ENCODE assay signal across 10 cellular contexts in the genomic region with DNA sequence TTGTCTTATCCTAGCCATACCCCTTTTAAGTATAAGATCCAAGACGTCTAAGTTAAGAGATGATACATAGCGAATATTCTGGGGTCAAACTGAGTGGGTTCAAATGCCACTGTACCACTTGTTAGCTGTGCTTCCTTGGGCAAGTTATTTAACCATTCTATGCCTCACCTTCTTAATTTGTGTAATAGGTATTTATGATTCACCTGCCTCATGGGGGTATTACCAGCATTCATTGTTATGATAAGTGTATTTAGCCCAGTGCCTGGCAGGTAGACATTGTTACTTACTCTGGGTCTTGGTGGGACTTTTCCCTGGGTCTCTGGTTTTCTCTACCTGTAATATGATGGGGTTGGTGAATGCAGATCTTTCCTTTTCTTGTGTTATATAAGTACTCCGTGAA. TPM values are rescaled to one million over a fixed set of nuclear protein-coding genes. Genes with fewer than 3 reads are reported as not detected.
A peak's percentile ranks its signal among the peaks of the same experiment; 100 is the strongest.
DNase-seq lines count a peak whose midpoint lies in the region; ATAC-seq and TF ChIP-seq lines count a peak whose summit lies in the region.
"Had no signal": no experiment of that assay in that cellular context is flagged by ENCODE, and none has a peak within 500 bp of the region (broad histone marks: within the 10 kb centered on the region; RNA-seq: fewer than 3 reads in every experiment).

No MANE protein-coding gene starts in this region.

- H3K4me3 Mint-ChIP-seq in neural crest cell, result peak overlapping the region; percentile 95

- peaks cover 2% of the 10 kb centered on the region for H3K27me3 Mint-ChIP-seq in neural crest cell (ENCODE audit: low read depth)

- peak overlapping the region; percentile 29; the same call in 1 of the 2 replicates for H3K9ac ChIP-seq in DND-41 (ENCODE audit: low read depth, low read length)
- peak overlapping the region; percentile 64 for H3K9ac ChIP-seq in Loucy (ENCODE audit: low read depth, low read length, poor library complexity, severe bottlenecking)
- H3K9ac ChIP-seq: parathyroid adenoma had no signal

- H3K9me3 ChIP-seq in DND-41 (ENCODE audit: insufficient read depth, low read length, severe bottlenecking) (no peaks in the 10 kb centered on the region), Loucy (ENCODE audit: insufficient read depth, low read depth, low read length) (no peaks in the 10 kb centered on the region), gastroesophageal sphincter (no peaks in the 10 kb centered on the region)

- peaks cover 73% of the 10 kb centered on the region for H4K20me1 ChIP-seq in DND-41 (ENCODE audit: insufficient read depth, low read length)
- peaks cover 68% of the 10 kb centered on the region for H4K20me1 ChIP-seq in Loucy (ENCODE audit: insufficient read depth, low read length, poor library complexity, severe bottlenecking)

- no peak for ATAC-seq in DND-41 (ENCODE audit: insufficient read depth, low read depth)
- ATAC-seq in HG03432 (IDR thresholded peaks at IDR 0.05; ENCODE audit: unreplicated experiment), result no peak
- no peak for ATAC-seq in GM18858 (IDR thresholded peaks at IDR 0.05; ENCODE audit: unreplicated experiment)
- ATAC-seq in gastroesophageal sphincter, result no peak
- no peak for ATAC-seq in HG02623 (IDR thresholded peaks at IDR 0.05; ENCODE audit: unreplicated experiment)

- no peak overlapping the region for H3K27ac Mint-ChIP-seq in neural crest cell (ENCODE audit: unreplicated experiment)

- no peaks in the 10 kb centered on the region for H3K9me3 Mint-ChIP-seq in neural crest cell

- H3K4me1 Mint-ChIP-seq in neural crest cell, result peaks cover 61% of the 10 kb centered on the region

- 47 to 53% methylated on average over 3 of the region's 3 CpGs for WGBS in gastroesophageal sphincter (ENCODE audit: low coverage in 1 of 2), 2 donors

- TF ChIP-seq CTCF in DND-41 (IDR thresholded peaks at IDR 0.05; ENCODE audit: borderline replicate concordance, extremely low read depth, low read length, poor library complexity, severe bottlenecking) (no peak), Loucy (conservative IDR thresholded peaks at IDR 0.05; ENCODE audit: low read length) (no peak), coronary artery (IDR thresholded peaks at IDR 0.05) (no peak), neural crest cell (conservative IDR thresholded peaks at IDR 0.05) (no peak), gastroesophageal sphincter (IDR thresholded peaks at IDR 0.05) (no peak)

- no peaks in the 10 kb centered on the region for H3K27me3 ChIP-seq in DND-41 (ENCODE audit: insufficient read depth, low read length, poor library complexity)
- H3K27me3 ChIP-seq in Loucy (ENCODE audit: insufficient read depth, low read length, poor library complexity, severe bottlenecking), result peaks cover 4% of the 10 kb centered on the region
- no peaks in the 10 kb centered on the region for H3K27me3 ChIP-seq in gastroesophageal sphincter

- no peak overlapping the region for H3K27ac ChIP-seq in DND-41 (ENCODE audit: low read length)
- H3K27ac ChIP-seq in coronary artery, result no peak overlapping the region
- no peak overlapping the region for H3K27ac ChIP-seq in gastroesophageal sphincter
- H3K27ac ChIP-seq: parathyroid adenoma had no signal

- peaks cover 50% of the 10 kb centered on the region for H3K36me3 ChIP-seq in DND-41 (ENCODE audit: insufficient read depth, low read length)
- H3K36me3 ChIP-seq in Loucy (ENCODE audit: insufficient read depth, low read length), result no peaks in the 10 kb centered on the region
- no peaks in the 10 kb centered on the region for H3K36me3 ChIP-seq in gastroesophageal sphincter

- H2AFZ ChIP-seq in DND-41 (ENCODE audit: low read depth, low read length) (no peak overlapping the region), Loucy (ENCODE audit: low read length) (no peak overlapping the region)
- H2AFZ ChIP-seq: parathyroid adenoma had no signal

- no peak for TF ChIP-seq EP300 in gastroesophageal sphincter (IDR thresholded peaks at IDR 0.05)

- H3K4me1 ChIP-seq in DND-41 (ENCODE audit: insufficient read depth, low read length), result peaks cover 49% of the 10 kb centered on the region
- peaks cover 20% of the 10 kb centered on the region for H3K4me1 ChIP-seq in Loucy (ENCODE audit: insufficient read depth, low read length, poor library complexity, severe bottlenecking)
- H3K4me1 ChIP-seq in gastroesophageal sphincter, result peaks cover 3 to 76% (median 35%) of the 10 kb centered on the region in 3 donors

- H3K36me3 Mint-ChIP-seq in neural crest cell (ENCODE audit: low read depth), result no peaks in the 10 kb centered on the region

- no peaks in the 10 kb centered on the region for H3F3A ChIP-seq in Loucy (ENCODE audit: low read depth)

- H3K9me2 ChIP-seq in Loucy (replicated peaks; ENCODE audit: low read depth, low read length), result no peaks in the 10 kb centered on the region

- DNase-seq in DND-41 (no peak), coronary artery (ENCODE audit: low spot score) (no peak), neural crest cell (ENCODE audit: low read depth, low spot score) (no peak)
- DNase-seq: amygdala had no signal

- peak overlapping the region; percentile 86 for H3K4me2 ChIP-seq in DND-41 (ENCODE audit: insufficient read depth, low read length)
- peak overlapping the region; percentile 96 for H3K4me2 ChIP-seq in Loucy (ENCODE audit: low read depth, low read length, poor library complexity, severe bottlenecking)

- peak overlapping the region in 1 of 2 experiments; percentile 52; a peak in 1 of 4 replicates for H3K4me3 ChIP-seq in DND-41 (ENCODE audit: low read depth in 1 of 2, low read length in 2 of 2)
- H3K4me3 ChIP-seq in Loucy (ENCODE audit: low read length, poor library complexity, severe bottlenecking), result peak overlapping the region; percentile 77
- peak overlapping the region; percentile 95 for H3K4me3 ChIP-seq in coronary artery
- H3K4me3 ChIP-seq in gastroesophageal sphincter, result no peak overlapping the region

- no peak for TF ChIP-seq POLR2A in gastroesophageal sphincter (IDR thresholded peaks at IDR 0.05)

- H3K79me2 ChIP-seq in DND-41 (ENCODE audit: insufficient read depth, low read length) (peaks cover 96% of the 10 kb centered on the region), Loucy (ENCODE audit: insufficient read depth, low read length) (peaks cover 87% of the 10 kb centered on the region)

RNA-seq across cellular contexts. Expression of a gene that starts 3.8 kb away (rescaled TPM):
- 230 and 231 TPM in 2 replicates for total RNA-seq in neural crest cell
- 100 to 1,000 TPM in 1 of 4 donors, 10 to 100 TPM in 3; 64.6 to 118 (median 80.1) TPM for total RNA-seq in gastroesophageal sphincter

Comparison
In these comparisons a context has a peak if more than half of its experiments do, and no peak if none do; other contexts are left out.
1. H3K4me3 ChIP-seq: peak in Loucy (single experiment) and coronary artery (single experiment); none in gastroesophageal sphincter (0 of 2).